In the genomic region with DNA sequence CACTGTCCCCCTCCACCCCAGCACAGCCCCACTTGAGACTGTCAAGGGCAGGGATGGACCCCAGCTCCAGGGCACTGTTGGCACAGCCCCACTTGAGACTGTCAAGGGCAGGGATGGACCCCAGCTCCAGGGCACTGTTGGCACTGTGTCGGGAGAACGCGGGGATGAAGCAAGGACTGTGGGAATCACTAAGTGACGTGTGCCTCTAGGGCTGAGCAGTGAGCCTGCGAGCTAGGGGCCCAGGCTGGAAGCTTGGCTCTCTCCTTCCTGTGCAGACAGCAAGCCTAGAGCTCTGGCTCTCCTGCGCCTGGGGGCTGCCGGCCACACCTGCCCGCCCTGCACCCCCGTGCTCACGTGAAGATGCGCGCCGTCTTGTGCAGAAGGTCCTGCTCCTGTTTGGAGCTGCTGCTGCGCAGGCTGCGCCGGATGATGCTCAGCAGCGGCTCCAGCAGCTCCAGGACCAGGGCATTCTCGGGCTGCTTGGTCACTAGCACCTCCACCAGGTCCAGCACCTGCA, we compare ENCODE assay signal across 18 cellular contexts. TPM values are rescaled to one million over a fixed set of nuclear protein-coding genes. Genes with fewer than 3 reads are reported as not detected.
DNase-seq lines count a peak whose midpoint lies in the region; ATAC-seq and TF ChIP-seq lines count a peak whose summit lies in the region.
"Had no signal": no experiment of that assay in that cellular context is flagged by ENCODE, and none has a peak within 500 bp of the region (broad histone marks: within the 10 kb centered on the region; RNA-seq: fewer than 3 reads in every experiment).

No MANE protein-coding gene starts in this region.

- no peak overlapping the region for H2BK120ac ChIP-seq in neuronal stem cell (ENCODE audit: low read depth, low read length)

- no peak overlapping the region for H2BK12ac ChIP-seq in neuronal stem cell (ENCODE audit: low read length)

- no peak overlapping the region for H2AFZ ChIP-seq in neuronal stem cell (ENCODE audit: low read length)
- H2AFZ ChIP-seq in smooth muscle cell (ENCODE audit: low read depth), result no peak overlapping the region

- DNase-seq in Right ventricle myocardium inferior (ENCODE audit: missing footprints) (peak; percentile 50), right atrium auricular region (ENCODE audit: low spot score) (no peak), caudate nucleus (lab: John Stamatoyannopoulos, UW) (peak in 6 of 61 donors; percentile 20 to 55 (median 34)), neuronal stem cell (ENCODE audit: low spot score) (no peak), smooth muscle cell (lab: John Stamatoyannopoulos, UW; ENCODE audit: unreplicated experiment) (no peak), colonic mucosa (no peak)
- no peak for DNase-seq in NK-92 treated with Interleukin-12 subunit alpha and Interleukin-12 subunit beta, amount 100 ng/mL, for 24 hours (lab: John Stamatoyannopoulos, UW)
- DNase-seq: 8988T; CD4-positive, alpha-beta T cell; DMS79 treated with DMSO at 0.1 percent for 48 hours; EL; GDM1; GOT3; HFFc6 had no signal

- H3K9me3 ChIP-seq in right atrium auricular region (no peaks in the 10 kb centered on the region), neuronal stem cell (replicated peaks in 1 of 2; ENCODE audit: control insufficient read depth in 2 of 2, insufficient read depth in 1 of 2, low read depth in 1 of 2, low read length in 2 of 2) (no peaks in the 10 kb centered on the region), smooth muscle cell (replicated peaks; ENCODE audit: low read depth) (no peaks in the 10 kb centered on the region), colonic mucosa (no peaks in the 10 kb centered on the region)
- H3K9me3 ChIP-seq: BLaER1 treated with 17β-estradiol and CSF1 and Interleukin-3, amounts not matched to agents 10 nM and 100 nM; HAP-1 had no signal

- no peak overlapping the region for H2BK15ac ChIP-seq in neuronal stem cell (ENCODE audit: low read length)

- no peak overlapping the region for H3K4me2 ChIP-seq in neuronal stem cell (ENCODE audit: insufficient read depth, low read length, poor library complexity, severe bottlenecking)
- no peak overlapping the region for H3K4me2 ChIP-seq in smooth muscle cell
- H3K4me2 ChIP-seq: BLaER1 treated with 17β-estradiol and CSF1 and Interleukin-3, amounts not matched to agents 10 nM and 100 nM had no signal

- no peak overlapping the region for H3K27ac ChIP-seq in right atrium auricular region
- H3K27ac ChIP-seq in caudate nucleus (ENCODE audit: low read depth, low read length), result peak overlapping the region; percentile 55
- H3K27ac ChIP-seq in neuronal stem cell (replicated peaks; ENCODE audit: low read length), result no peak overlapping the region
- H3K27ac ChIP-seq in temporal lobe (ENCODE audit: low read depth, low read length), result peak overlapping the region; percentile 44
- no peak overlapping the region for H3K27ac ChIP-seq in smooth muscle cell (ENCODE audit: low read depth)
- H3K27ac ChIP-seq in colonic mucosa, result no peak overlapping the region
- H3K27ac ChIP-seq: BLaER1 treated with 17β-estradiol and CSF1 and Interleukin-3, amounts not matched to agents 10 nM and 100 nM had no signal

- H3K14ac ChIP-seq in neuronal stem cell (ENCODE audit: low read length), result no peak overlapping the region

- no peak overlapping the region for H3K18ac ChIP-seq in neuronal stem cell (ENCODE audit: low read length)

- no peak for ATAC-seq in Right ventricle myocardium inferior

- H3K9ac ChIP-seq in neuronal stem cell (ENCODE audit: low read depth, low read length, poor library complexity), result peak overlapping the region; percentile 55
- no peak overlapping the region for H3K9ac ChIP-seq in smooth muscle cell (ENCODE audit: low read depth)
- no peak overlapping the region for H3K9ac ChIP-seq in colonic mucosa (ENCODE audit: low read depth in 2 of 2, low read length in 2 of 2)
- H3K9ac ChIP-seq: BLaER1 treated with 17β-estradiol and CSF1 and Interleukin-3, amounts not matched to agents 10 nM and 100 nM had no signal

- no peak overlapping the region for H4K91ac ChIP-seq in neuronal stem cell (ENCODE audit: low read depth, low read length, poor library complexity)

- no peaks in the 10 kb centered on the region for H4K20me1 ChIP-seq in smooth muscle cell (ENCODE audit: low read depth)

- H3K79me1 ChIP-seq in neuronal stem cell (ENCODE audit: low read depth, low read length), result peaks cover 9% of the 10 kb centered on the region

- no peaks in the 10 kb centered on the region for H3K79me2 ChIP-seq in smooth muscle cell (ENCODE audit: low read depth)

- intact Hi-C loops in Right ventricle myocardium inferior (cut with DNase I) (loop anchor here (5.0 kb wide), 1 partner anchor 122 kb away; no protein-coding TSS in a partner anchor), colonic mucosa (cut with DNase I) (no loop called here)

- WGBS in neuronal stem cell (ENCODE audit: extremely low coverage in 2 of 2, insufficient read length in 2 of 2, insufficient replicate concordance in 1 of 2), 2 donors, result no CpG with 5 or more reads among the region's 18 CpGs
- 96% methylated on average over 18 of the region's 18 CpGs for WGBS in smooth muscle cell (ENCODE audit: low lambda C conversion rate)

- TF ChIP-seq CTCF in right atrium auricular region (IDR thresholded peaks at IDR 0.05) (no peak), smooth muscle cell (IDR thresholded peaks at IDR 0.05; ENCODE audit: borderline replicate concordance, insufficient read depth, poor library complexity, severe bottlenecking) (no peak), colonic mucosa (IDR thresholded peaks at IDR 0.05) (no peak)

- no peak overlapping the region for H2AK5ac ChIP-seq in neuronal stem cell (ENCODE audit: low read depth, low read length)

- H3K4me3 ChIP-seq in right atrium auricular region, result no peak overlapping the region
- H3K4me3 ChIP-seq in neuronal stem cell (ENCODE audit: low read length in 2 of 2), result no peak overlapping the region
- no peak overlapping the region for H3K4me3 ChIP-seq in smooth muscle cell
- no peak overlapping the region for H3K4me3 ChIP-seq in colonic mucosa
- H3K4me3 ChIP-seq: BLaER1 treated with 17β-estradiol and CSF1 and Interleukin-3, amounts not matched to agents 10 nM and 100 nM; HAP-1 had no signal

- H3K23ac ChIP-seq in neuronal stem cell (ENCODE audit: low read depth, low read length, poor library complexity), result no peak overlapping the region

- H3K36me3 ChIP-seq in right atrium auricular region, result peaks cover 83% of the 10 kb centered on the region
- H3K36me3 ChIP-seq in neuronal stem cell (replicated peaks in 1 of 2; ENCODE audit: control insufficient read depth in 2 of 2, insufficient read depth in 2 of 2, low read length in 2 of 2), result peaks cover 49 to 83% of the 10 kb centered on the region in 2 donors
- H3K36me3 ChIP-seq in smooth muscle cell (ENCODE audit: low read depth), result no peaks in the 10 kb centered on the region
- H3K36me3 ChIP-seq in colonic mucosa, result peaks cover 19% of the 10 kb centered on the region

- H3K27me3 ChIP-seq in right atrium auricular region (no peaks in the 10 kb centered on the region), neuronal stem cell (ENCODE audit: control insufficient read depth in 3 of 3, insufficient read depth in 3 of 3, low read depth in 1 of 3, low read length in 3 of 3) (no peaks in the 10 kb centered on the region), smooth muscle cell (ENCODE audit: low read depth) (no peaks in the 10 kb centered on the region), colonic mucosa (no peaks in the 10 kb centered on the region)
- H3K27me3 ChIP-seq: BLaER1 treated with 17β-estradiol and CSF1 and Interleukin-3, amounts not matched to agents 10 nM and 100 nM had no signal

- no peak overlapping the region for H4K8ac ChIP-seq in neuronal stem cell (ENCODE audit: low read depth, low read length)

- no peaks in the 10 kb centered on the region for H3F3A ChIP-seq in smooth muscle cell (ENCODE audit: low read depth)

- no peak overlapping the region for H3K4ac ChIP-seq in neuronal stem cell (ENCODE audit: low read length)

- H3K4me1 ChIP-seq in right atrium auricular region, result peaks cover 0 to 19% of the 10 kb centered on the region in 2 donors
- peaks cover 0 to 3% of the 10 kb centered on the region in 2 donors for H3K4me1 ChIP-seq in neuronal stem cell (ENCODE audit: control insufficient read depth in 2 of 2, insufficient read depth in 1 of 2, low read depth in 1 of 2, low read length in 2 of 2)
- no peaks in the 10 kb centered on the region for H3K4me1 ChIP-seq in smooth muscle cell (ENCODE audit: low read depth)
- H3K4me1 ChIP-seq in colonic mucosa, result no peaks in the 10 kb centered on the region
- H3K4me1 ChIP-seq: HAP-1 had no signal

- no peak overlapping the region for H2BK5ac ChIP-seq in neuronal stem cell (ENCODE audit: low read length)

RNA-seq across cellular contexts. Expression of a gene that starts 11.0 kb away (rescaled TPM):
- total RNA-seq in Right ventricle myocardium inferior, result 19.2 TPM
- total RNA-seq in right atrium auricular region, result 10 to 100 TPM; 19.6 to 25.8 TPM
- 15.0 TPM for polyA plus RNA-seq in neuronal stem cell (2013, experiment 1 of 2)
- polyA plus RNA-seq in neuronal stem cell (2013, experiment 2 of 2), result 14.9 TPM
- total RNA-seq in temporal lobe, result 16.2 TPM
- total RNA-seq in smooth muscle cell, result 14.3 and 18.1 TPM in 2 replicates
- polyA plus RNA-seq in smooth muscle cell, result 28.1 and 33.5 TPM in 2 replicates
- total RNA-seq in colonic mucosa, result 10 to 100 TPM; 21.4 to 58.7 TPM

RNA-seq across cellular contexts. Expression of a gene that starts 16.2 kb away (rescaled TPM):
- total RNA-seq in Right ventricle myocardium inferior (0.14 TPM), right atrium auricular region (not detected), temporal lobe (not detected), smooth muscle cell (0.27 and 0.76 TPM in 2 replicates), colonic mucosa (100 to 1,000 TPM; 158 to 163 TPM)
- polyA plus RNA-seq in neuronal stem cell (2013, experiment 1 of 2), result not detected
- polyA plus RNA-seq in neuronal stem cell (2013, experiment 2 of 2), result not detected
- polyA plus RNA-seq in smooth muscle cell, result not detected in 2 replicates
- total RNA-seq: CD4-positive, alpha-beta T cell; HFFc6; HT1080 had no signal

RNA-seq across cellular contexts. Expression of a gene that starts 40.1 kb away (rescaled TPM):
- total RNA-seq in Right ventricle myocardium inferior, result 48.6 TPM
- total RNA-seq in right atrium auricular region, result 10 to 100 TPM; 21.1 to 41.6 TPM
- polyA plus RNA-seq in neuronal stem cell (2013, experiment 1 of 2), result 8.7 TPM
- polyA plus RNA-seq in neuronal stem cell (2013, experiment 2 of 2), result 9.0 TPM
- 2.5 TPM for total RNA-seq in temporal lobe
- 5.0 and 5.1 TPM in 2 replicates for total RNA-seq in smooth muscle cell
- 8.3 and 14.8 TPM in 2 replicates for polyA plus RNA-seq in smooth muscle cell
- under 1 TPM in 1 of 2 donors, not detected in 1; 0.27 TPM for total RNA-seq in colonic mucosa
- total RNA-seq: CD4-positive, alpha-beta T cell; HFFc6; HT1080 had no signal

RNA-seq across cellular contexts. Expression of a gene that starts 45.5 kb away (rescaled TPM):
- 12.4 TPM for total RNA-seq in Right ventricle myocardium inferior
- 10 to 100 TPM in 1 of 2 donors, 1 to 10 TPM in 1; 7.2 to 16.8 TPM for total RNA-seq in right atrium auricular region
- polyA plus RNA-seq in neuronal stem cell (2013, experiment 1 of 2), result 0.54 TPM
- 0.58 TPM for polyA plus RNA-seq in neuronal stem cell (2013, experiment 2 of 2)
- 7.9 TPM for total RNA-seq in temporal lobe
- total RNA-seq in smooth muscle cell, result 15.9 and 16.5 TPM in 2 replicates
- polyA plus RNA-seq in smooth muscle cell, result 5.1 and 44.1 TPM in 2 replicates
- 10 to 100 TPM; 13.7 to 17.4 TPM for total RNA-seq in colonic mucosa
- total RNA-seq: HFFc6 had no signal

Comparison
In these comparisons a context has a peak if more than half of its experiments do, and no peak if none do; other contexts are left out.
1. H3K27ac ChIP-seq: peak in caudate nucleus (single experiment) and temporal lobe (single experiment); none in right atrium auricular region (0 of 2), neuronal stem cell (single experiment), smooth muscle cell (single experiment) and colonic mucosa (single experiment).
2. RNA of a gene that starts 16.2 kb away (total RNA-seq): 158 to 163 TPM in colonic mucosa; 0.27 to 0.76 TPM in smooth muscle cell, 0.14 TPM in Right ventricle myocardium inferior (single experiment), not detected in right atrium auricular region and not detected in temporal lobe (single experiment); every median in the first group is over 10 times any median in the second.